In genomic region chr1:208258277-208258676, GRCh38 we compare ENCODE assay signal across 29 cellular contexts. TPM values are rescaled to one million over a fixed set of nuclear protein-coding genes. Genes with fewer than 3 reads are reported as not detected.
"Had no signal": no experiment of that assay in that cellular context is flagged by ENCODE, and none has a peak within 500 bp of the region (broad histone marks: within the 10 kb centered on the region; RNA-seq: fewer than 3 reads in every experiment).

No MANE protein-coding gene starts in this region.

- H3K27me3 ChIP-seq: ascending aorta, breast epithelium, cardiac muscle cell, colonic mucosa had no signal

- H3K36me3 ChIP-seq: ascending aorta, breast epithelium, cardiac muscle cell, colonic mucosa, WERI-Rb-1 had no signal

- H3K4me3 ChIP-seq: ascending aorta, breast epithelium, cardiac muscle cell, colonic mucosa had no signal

- DNase-seq: activated B cell treated with CpG ODN at 0.5 μM for 24 hours; activated CD4-positive, alpha-beta memory T cell treated with anti-CD3 and anti-CD28 coated beads for 36 hours; activated CD4-positive, alpha-beta T cell treated with anti-CD3 and anti-CD28 coated beads for 36 hours; activated CD4-positive, alpha-beta T cell treated with anti-CD3 and anti-CD28 coated beads, Interleukin-2, amount 10 ng/mL, durations not matched to agents 24 days and 14 days; activated CD8-positive, alpha-beta memory T cell treated with anti-CD3 and anti-CD28 coated beads, Interleukin-2, amount 10 ng/mL, durations not matched to agents 7 days and 5 days; activated CD8-positive, alpha-beta memory T cell treated with anti-CD3 and anti-CD28 coated beads, Interleukin-2, amount 50 U/mL, for 4 hours; activated CD8-positive, alpha-beta T cell treated with anti-CD3 and anti-CD28 coated beads, Interleukin-2, amount 10 ng/mL, durations not matched to agents 7 days and 5 days; activated gamma-delta T cell; activated naive CD4-positive, alpha-beta T cell; activated naive CD4-positive, alpha-beta T cell treated with anti-CD3 and anti-CD28 coated beads, Interleukin-2, amount 10 ng/mL, durations not matched to agents 7 days and 5 days; activated naive CD8-positive, alpha-beta T cell treated with anti-CD3 and anti-CD28 coated beads, Interleukin-2, amount 10 ng/mL, durations not matched to agents 7 days and 5 days; activated T-cell treated with anti-CD3 and anti-CD28 coated beads, Interleukin-2, amount 50 U/mL, for 1 hour; activated T-cell treated with anti-CD3 and anti-CD28 coated beads, Interleukin-2, amount 50 U/mL, for 48 hours; central memory CD4-positive, alpha-beta T cell; cerebellar nuclear complex; colonic mucosa; effector CD8-positive, alpha-beta T cell; foreskin fibroblast; head of caudate nucleus; T-helper 1 cell; T-helper 17 cell; T1000; WERI-Rb-1 had no signal

- ATAC-seq: activated CD4-positive, alpha-beta T cell treated with anti-CD3 and anti-CD28 coated beads for 36 hours; activated CD4-positive, CD25-positive, alpha-beta regulatory T cell treated with anti-CD3 and anti-CD28 coated beads, Interleukin-2, amount 50 U/mL, for 24 hours; activated CD8-positive, alpha-beta memory T cell treated with anti-CD3 and anti-CD28 coated beads, Interleukin-2, amount 10 ng/mL, durations not matched to agents 7 days and 5 days; activated CD8-positive, alpha-beta T cell treated with anti-CD3 and anti-CD28 coated beads, Interleukin-2, amount 10 ng/mL, durations not matched to agents 7 days and 5 days; activated naive CD4-positive, alpha-beta T cell treated with anti-CD3 and anti-CD28 coated beads, Interleukin-2, amount 50 U/mL, for 72 hours; esophagus mucosa; T-helper 17 cell had no signal

- H3K9me3 ChIP-seq: colonic mucosa had no signal

- H3K4me1 ChIP-seq: breast epithelium, colonic mucosa had no signal

- H3K27ac ChIP-seq: ascending aorta, breast epithelium, cardiac muscle cell, colonic mucosa, WERI-Rb-1 had no signal

RNA-seq across cellular contexts. Expression of gene PLXNA2, which starts 14.1 kb away (rescaled TPM):
- total RNA-seq: activated CD4-positive, alpha-beta T cell treated with anti-CD3 and anti-CD28 coated beads, Interleukin-2, amount 10 ng/mL, durations not matched to agents 24 days and 14 days had no signal
